Comparison of ENCODE assay signal across 8 cellular contexts in genomic region chr2:74440005-74440377, GRCh38. TPM values are rescaled to one million over a fixed set of nuclear protein-coding genes. Genes with fewer than 3 reads are reported as not detected.
DNase-seq lines count a peak whose midpoint lies in the region; ATAC-seq and TF ChIP-seq lines count a peak whose summit lies in the region.

No MANE protein-coding gene starts in this region.

- ATAC-seq in GM19035 (IDR thresholded peaks at IDR 0.05; ENCODE audit: unreplicated experiment), result no peak
- no peak for ATAC-seq in HG02938 (IDR thresholded peaks at IDR 0.05; ENCODE audit: unreplicated experiment)

- no peaks in the 10 kb centered on the region for H3K79me2 ChIP-seq in OCI-LY7 (ENCODE audit: insufficient read depth, low read depth, low read length)

- peaks cover 25 to 34% of the 10 kb centered on the region in 2 donors for H3K27me3 Mint-ChIP-seq in CD8-positive, alpha-beta memory T cell

- TF ChIP-seq CTCF in OCI-LY7 (conservative IDR thresholded peaks at IDR 0.05; ENCODE audit: low read length) (no peak), esophagus muscularis mucosa (IDR thresholded peaks at IDR 0.05) (no peak)

- CTCF ChIA-PET in CD8-positive, alpha-beta memory T cell (lab: Charles Lee), result interaction anchor here (1.0 kb wide), 2 partner anchors 43 to 190 kb away, joined by 3 read pairs; partner anchors contain the start of genes CCDC142 and TTC31
- CTCF ChIA-PET in OCI-LY7 (lab: Charles Lee; ENCODE audit: unreplicated experiment), result no interaction called here

- no peaks in the 10 kb centered on the region for H3K36me3 ChIP-seq in CD8-positive, alpha-beta memory T cell (ENCODE audit: insufficient read depth, low read length)
- no peaks in the 10 kb centered on the region for H3K36me3 ChIP-seq in OCI-LY7 (ENCODE audit: insufficient read depth, low read length)
- H3K36me3 ChIP-seq in esophagus muscularis mucosa, result peaks cover 0 to 5% (median 0%) of the 10 kb centered on the region in 4 donors

- peak overlapping the region; percentile 50 for H3K4me2 ChIP-seq in OCI-LY7 (ENCODE audit: low read length)

- 0% methylated on average over 7 of the region's 9 CpGs for WGBS in esophagus muscularis mucosa

- H3K9me2 ChIP-seq in OCI-LY7 (ENCODE audit: insufficient read depth, low read length), result no peaks in the 10 kb centered on the region

- no peak for TF ChIP-seq POLR2A in esophagus muscularis mucosa (IDR thresholded peaks at IDR 0.05; ENCODE audit: low read depth)

- peak overlapping the region in 2 of 8 donors; percentile 60 to 72 for H3K27ac Mint-ChIP-seq in CD8-positive, alpha-beta memory T cell

- intact Hi-C loops in OCI-LY7 (cut with micrococcal nuclease; ENCODE audit: unreplicated experiment), result no loop called here
- intact Hi-C loops in esophagus muscularis mucosa (cut with DNase I), result no loop called here

- POLR2A ChIA-PET in CD8-positive, alpha-beta memory T cell (lab: Charles Lee), result interaction anchor here (1.1 kb wide), 1 partner anchor 15 kb away, joined by 4 read pairs; the partner anchor contains the start of gene INO80B
- POLR2A ChIA-PET in OCI-LY7 (lab: Charles Lee), result interaction anchor here (0.9 to 2.3 kb wide), 3 partner anchors 9 to 16 kb away, joined by 4 to 17 read pairs (median 13); partner anchors contain the start of gene INO80B

- BruUV-seq in OCI-LY7 (replicated peaks; lab: Mats Ljungman, UMichigan), result no TSS peak

- H4K20me1 ChIP-seq in OCI-LY7 (ENCODE audit: insufficient read depth, low read length), result no peaks in the 10 kb centered on the region

- H3K4me1 Mint-ChIP-seq in CD8-positive, alpha-beta memory T cell, result peaks cover 6 to 20% (median 8%) of the 10 kb centered on the region in 3 donors

- H2AFZ ChIP-seq in OCI-LY7 (ENCODE audit: low read length), result peak overlapping the region; percentile 59; the same call in 1 of the 2 replicates

- no peak for DNase-seq in CD8-positive, alpha-beta memory T cell
- no peak for DNase-seq in OCI-LY7 (ENCODE audit: low spot score)
- no peak for DNase-seq in esophagus muscularis mucosa (ENCODE audit: extremely low spot score)
- peak; percentile 93 for DNase-seq in myocyte (ENCODE audit: low read depth)
- no peak for DNase-seq in HPDE6-E6E7 (ENCODE audit: extremely low spot score)
- no peak for DNase-seq in germinal center (ENCODE audit: low spot score)

- H3K9me3 Mint-ChIP-seq in CD8-positive, alpha-beta memory T cell, result peaks cover 0 to 2% (median 0%) of the 10 kb centered on the region in 5 donors

- H3K4me3 ChIP-seq in CD8-positive, alpha-beta memory T cell (ENCODE audit: low read length), result peak overlapping the region; percentile 22
- peak overlapping the region; percentile 33 for H3K4me3 ChIP-seq in OCI-LY7 (ENCODE audit: low read depth, low read length, poor library complexity, severe bottlenecking)
- H3K4me3 ChIP-seq in esophagus muscularis mucosa, result peak overlapping the region; percentile 59 to 66 (median 63)

- H3K36me3 Mint-ChIP-seq in CD8-positive, alpha-beta memory T cell, result no peaks in the 10 kb centered on the region

- peaks cover 8% of the 10 kb centered on the region for H3K4me1 ChIP-seq in CD8-positive, alpha-beta memory T cell (ENCODE audit: insufficient read depth, low read length)
- peaks cover 34% of the 10 kb centered on the region for H3K4me1 ChIP-seq in OCI-LY7 (ENCODE audit: insufficient read depth, low read length, poor library complexity, severe bottlenecking)
- peaks cover 30 to 62% (median 55%) of the 10 kb centered on the region in 4 donors for H3K4me1 ChIP-seq in esophagus muscularis mucosa

- H3K4me3 Mint-ChIP-seq in CD8-positive, alpha-beta memory T cell, result peak overlapping the region in 5 of 7 donors; percentile 19 to 59 (median 29)

- peaks cover 26% of the 10 kb centered on the region for H3K27me3 ChIP-seq in CD8-positive, alpha-beta memory T cell (ENCODE audit: insufficient read depth, low read length, poor library complexity, severe bottlenecking)
- H3K27me3 ChIP-seq in esophagus muscularis mucosa, result peaks cover 0 to 27% (median 7%) of the 10 kb centered on the region in 4 donors

- H3K27ac ChIP-seq in CD8-positive, alpha-beta memory T cell (ENCODE audit: low read depth, low read length), result peak overlapping the region; percentile 38
- H3K27ac ChIP-seq in OCI-LY7 (ENCODE audit: low read depth, low read length, poor library complexity, severe bottlenecking) (no peak overlapping the region), esophagus muscularis mucosa (replicated peaks in 1 of 4) (peak overlapping the region; percentile 80 to 86 (median 82))

- H3K9me3 ChIP-seq in CD8-positive, alpha-beta memory T cell (ENCODE audit: low read length), result no peaks in the 10 kb centered on the region
- no peaks in the 10 kb centered on the region for H3K9me3 ChIP-seq in OCI-LY7 (ENCODE audit: low read length)
- no peaks in the 10 kb centered on the region for H3K9me3 ChIP-seq in esophagus muscularis mucosa

- no peak for TF ChIP-seq EP300 in esophagus muscularis mucosa (IDR thresholded peaks at IDR 0.05)

RNA-seq across cellular contexts. Expression of gene RTKN, which starts 1.7 kb away (rescaled TPM):
- total RNA-seq in CD8-positive, alpha-beta memory T cell, result 1 to 10 TPM; 1.1 to 1.4 TPM
- 1.2 TPM for polyA plus RNA-seq in CD8-positive, alpha-beta memory T cell
- total RNA-seq in OCI-LY7 (2014; rRNA removed; shearing (Covaris generic)), result 1.3 and 2.3 TPM in 2 replicates
- total RNA-seq in OCI-LY7 (2022), result 5.4 and 7.7 TPM in 2 replicates
- total RNA-seq in esophagus muscularis mucosa, result 10 to 100 TPM in 2 of 4 donors, 1 to 10 TPM in 2; 8.4 to 14.1 (median 11.3) TPM
- 43.3 and 56.6 TPM in 2 replicates for total RNA-seq in myocyte
- polyA plus RNA-seq in myocyte (2012), result 32.8 TPM

RNA-seq across cellular contexts. Expression of gene INO80B, which starts 14.9 kb away (rescaled TPM):
- 10 to 100 TPM; 44.1 to 44.3 TPM for total RNA-seq in CD8-positive, alpha-beta memory T cell
- polyA plus RNA-seq in CD8-positive, alpha-beta memory T cell, result 7.6 TPM
- total RNA-seq in OCI-LY7 (2014; rRNA removed; shearing (Covaris generic)), result 29.2 and 38.7 TPM in 2 replicates
- total RNA-seq in OCI-LY7 (2022) (43.1 and 44.5 TPM in 2 replicates), esophagus muscularis mucosa (10 to 100 TPM in 3 of 4 donors, 1 to 10 TPM in 1; 8.7 to 16.6 (median 10.6) TPM), myocyte (20.0 and 30.8 TPM in 2 replicates)
- 40.0 TPM for polyA plus RNA-seq in myocyte (2012)

RNA-seq across cellular contexts. Expression of gene WBP1, which starts 18.2 kb away (rescaled TPM):
- 10 to 100 TPM; 31.2 to 31.6 TPM for total RNA-seq in CD8-positive, alpha-beta memory T cell
- polyA plus RNA-seq in CD8-positive, alpha-beta memory T cell, result 37.0 TPM
- 70.7 and 70.8 TPM in 2 replicates for total RNA-seq in OCI-LY7 (2014; rRNA removed; shearing (Covaris generic))
- total RNA-seq in OCI-LY7 (2022) (68.8 and 83.8 TPM in 2 replicates), esophagus muscularis mucosa (10 to 100 TPM; 40.0 to 56.4 (median 47.2) TPM), myocyte (68.4 and 75.4 TPM in 2 replicates)
- polyA plus RNA-seq in myocyte (2012), result 182 TPM

RNA-seq across cellular contexts. Expression of gene WDR54, which starts 18.5 kb away (rescaled TPM):
- total RNA-seq in CD8-positive, alpha-beta memory T cell, result 10 to 100 TPM; 75.5 to 86.6 TPM
- polyA plus RNA-seq in CD8-positive, alpha-beta memory T cell, result 55.5 TPM
- 55.5 and 64.7 TPM in 2 replicates for total RNA-seq in OCI-LY7 (2014; rRNA removed; shearing (Covaris generic))
- total RNA-seq in OCI-LY7 (2022) (82.5 and 89.5 TPM in 2 replicates), esophagus muscularis mucosa (10 to 100 TPM in 2 of 4 donors, 1 to 10 TPM in 2; 7.6 to 14.6 (median 11.9) TPM), myocyte (7.8 TPM in 2 replicates)
- polyA plus RNA-seq in myocyte (2012), result 22.6 TPM

RNA-seq across cellular contexts. Expression of gene C2orf81, which starts 18.6 kb away (rescaled TPM):
- 1 to 10 TPM; 2.7 to 3.2 TPM for total RNA-seq in CD8-positive, alpha-beta memory T cell
- polyA plus RNA-seq in CD8-positive, alpha-beta memory T cell, result 2.6 TPM
- 3.2 and 5.5 TPM in 2 replicates for total RNA-seq in OCI-LY7 (2014; rRNA removed; shearing (Covaris generic))
- total RNA-seq in OCI-LY7 (2022), result 20.7 and 22.5 TPM in 2 replicates
- 1 to 10 TPM in 3 of 4 donors, under 1 TPM in 1; 0.66 to 4.6 (median 3.2) TPM for total RNA-seq in esophagus muscularis mucosa
- 0.26 and 1.4 TPM in 2 replicates for total RNA-seq in myocyte
- 1.9 TPM for polyA plus RNA-seq in myocyte (2012)
